In genomic region chr10:42875792-42876191, GRCh38 we compare ENCODE assay signal across 17 cellular contexts.
DNase-seq lines count a peak whose midpoint lies in the region; FAIRE-seq and TF ChIP-seq lines count a peak whose summit lies in the region.
"Had no signal": no experiment of that assay in that cellular context is flagged by ENCODE, and none has a peak within 500 bp of the region (broad histone marks: within the 10 kb centered on the region; RNA-seq: fewer than 3 reads in every experiment).

No MANE protein-coding gene starts in this region.

- H3K9me3 ChIP-seq in kidney (ENCODE audit: control insufficient read depth in 1 of 2, low read length in 2 of 2), result no peaks in the 10 kb centered on the region
- H3K9me3 ChIP-seq: ovary, transverse colon had no signal

- TF ChIP-seq CTCF in brain (conservative IDR thresholded peaks at IDR 0.05), result no peak
- TF ChIP-seq CTCF in kidney (IDR thresholded peaks at IDR 0.05; ENCODE audit: borderline replicate concordance, extremely low read depth, insufficient read depth), result no peak
- no peak for TF ChIP-seq CTCF in GM13976 (IDR thresholded peaks at IDR 0.05; ENCODE audit: borderline replicate concordance, control extremely low read depth, extremely low read depth, insufficient read depth, missing control alignments)
- TF ChIP-seq CTCF in GM20000 (IDR thresholded peaks at IDR 0.05; ENCODE audit: extremely low read depth, missing control alignments), result no peak

- peak overlapping the region in 1 of 5 experiments; percentile 51 for H3K4me3 Mint-ChIP-seq in brain
- H3K4me3 Mint-ChIP-seq: activated T-helper 1 cell treated with anti-CD3 and anti-CD28 coated beads, Interleukin-12 subunit alpha, Interleukin-12 subunit beta, Interleukin-2, Interleukin-4 antibody, amounts not matched to agents 30 ng/mL and 10 ng/mL and 1 ng/mL, durations not matched to agents 14 hours and 24 hours and 36 hours had no signal

- H3K4me1 ChIP-seq in kidney (ENCODE audit: control insufficient read depth in 1 of 2, insufficient read depth in 1 of 2, low read depth in 1 of 2, low read length in 2 of 2), result peaks cover 0 to 10% of the 10 kb centered on the region in 2 donors

- H3K27me3 Mint-ChIP-seq in brain, result peaks cover 7% of the 10 kb centered on the region

- no peak overlapping the region for H3K27ac ChIP-seq in kidney (ENCODE audit: low read depth in 2 of 2, low read length in 2 of 2)
- H3K27ac ChIP-seq: ovary, transverse colon had no signal

- H3K4me1 Mint-ChIP-seq in brain, result peaks cover 8% of the 10 kb centered on the region

- in situ Hi-C loops in GM13976 (cut with MboI; ENCODE audit: low sequenced_read_pairs, unreplicated experiment), result no loop called here

- no peak overlapping the region for H3K9ac ChIP-seq in kidney (ENCODE audit: low read length in 2 of 2)

- no peaks in the 10 kb centered on the region for H3K36me3 ChIP-seq in kidney (ENCODE audit: control insufficient read depth in 1 of 2, insufficient read depth in 2 of 2, low read length in 2 of 2)
- H3K36me3 ChIP-seq: ovary, transverse colon had no signal

- FAIRE-seq in kidney (lab: Jason Lieb, UNC), result no peak
- FAIRE-seq: astrocyte had no signal

- intact Hi-C loops in kidney (cut with DNase I), result loop anchor here (10.0 kb wide), 1 partner anchor 209 kb away; no protein-coding TSS in a partner anchor

- no peaks in the 10 kb centered on the region for H3K36me3 Mint-ChIP-seq in brain

- H3K27ac Mint-ChIP-seq in brain, result peak overlapping the region in 3 of 5 experiments; percentile 23 to 47 (median 33)
- H3K27ac Mint-ChIP-seq: activated T-helper 1 cell treated with anti-CD3 and anti-CD28 coated beads, Interleukin-12 subunit alpha, Interleukin-12 subunit beta, Interleukin-2, Interleukin-4 antibody, amounts not matched to agents 30 ng/mL and 10 ng/mL and 1 ng/mL, durations not matched to agents 14 hours and 24 hours and 36 hours had no signal

- no peak overlapping the region for H3K4me3 ChIP-seq in kidney (ENCODE audit: low read length in 2 of 2)
- H3K4me3 ChIP-seq: ovary, transverse colon had no signal

- peaks cover 0 to 5% (median 0%) of the 10 kb centered on the region in 5 experiments for H3K9me3 Mint-ChIP-seq in brain
- H3K9me3 Mint-ChIP-seq: activated T-helper 1 cell treated with anti-CD3 and anti-CD28 coated beads, Interleukin-12 subunit alpha, Interleukin-12 subunit beta, Interleukin-2, Interleukin-4 antibody, amounts not matched to agents 30 ng/mL and 10 ng/mL and 1 ng/mL, durations not matched to agents 14 hours and 24 hours and 36 hours had no signal

- DNase-seq in A172 (ENCODE audit: low spot score) (peak; percentile 60), GM04504 (ENCODE audit: low read depth) (peak; percentile 30), kidney (peak; percentile 85), SW480 (ENCODE audit: low spot score) (no peak), GM13976 (ENCODE audit: low spot score) (no peak), Ammon's horn (ENCODE audit: low spot score) (no peak), GM20000 (ENCODE audit: low spot score) (no peak)
- DNase-seq: activated CD4-positive, alpha-beta T cell treated with anti-CD3 and anti-CD28 coated beads for 4 hours; AML-193; DMS79 treated with DMSO at 0.1 percent for 48 hours; GOT3; ovary; stimulated activated CD4-positive, alpha-beta T cell treated with anti-CD3 and anti-CD28 coated beads, Interleukin-15, amount 100 ng/mL, for 24 hours; transverse colon had no signal

Comparison
In these comparisons a context has a peak if more than half of its experiments do, and no peak if none do; other contexts are left out.
1. DNase-seq: peak in A172 (single experiment), GM04504 (single experiment) and kidney (single experiment); none in SW480 (single experiment), GM13976 (single experiment), Ammon's horn (single experiment) and GM20000 (single experiment).